7 cellular contexts compared by ENCODE assay signal in genomic region chr16:69871708-69872107, GRCh38.
"Had no signal": no experiment of that assay in that cellular context is flagged by ENCODE, and none has a peak within 500 bp of the region (broad histone marks: within the 10 kb centered on the region; RNA-seq: fewer than 3 reads in every experiment).

No MANE protein-coding gene starts in this region.

- H3K4me2 ChIP-seq: GM23338, KMS-11 had no signal

- H3K4me1 Mint-ChIP-seq: GM23338, H9 had no signal

- ATAC-seq: GM23338 had no signal

- H3K4me3 Mint-ChIP-seq: GM23338, H9, IgD-negative memory B cell had no signal

- H3K9ac ChIP-seq: KMS-11 had no signal

- H3K9me3 Mint-ChIP-seq: IgD-negative memory B cell had no signal

- H3K27ac ChIP-seq: HL-60, KMS-11 had no signal

- H3K4me3 ChIP-seq: GM23338 had no signal

- H2AFZ ChIP-seq: GM23338 had no signal

- DNase-seq: H9, HCEC 1CT, KBM-7 had no signal

- H3K27ac Mint-ChIP-seq: GM23338, H9 had no signal

- H3K27me3 Mint-ChIP-seq: IgD-negative memory B cell had no signal
